ENCODE assay signal across 14 cellular contexts in the genomic region with DNA sequence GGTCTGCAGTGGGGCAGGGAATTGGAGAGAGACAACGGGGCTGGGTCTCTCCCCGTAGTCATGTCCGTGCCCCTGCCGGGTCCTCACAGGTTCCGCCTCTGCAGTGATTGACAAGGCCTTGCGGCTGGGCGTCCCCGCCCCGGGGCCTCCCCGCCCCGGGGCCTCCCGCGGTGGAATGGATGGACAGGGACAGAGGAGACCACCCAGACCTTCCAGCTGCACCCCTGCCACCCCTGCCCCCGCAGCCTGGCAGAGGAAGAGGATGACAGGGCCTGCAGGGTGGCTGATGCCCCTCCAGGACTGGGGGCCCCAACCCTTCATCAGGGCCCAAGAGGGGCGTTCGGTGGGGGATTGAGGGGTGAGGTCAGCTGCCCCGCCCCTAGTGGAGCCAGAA.
DNase-seq lines count a peak whose midpoint lies in the region; ATAC-seq, FAIRE-seq and TF ChIP-seq lines count a peak whose summit lies in the region.
"Had no signal": no experiment of that assay in that cellular context is flagged by ENCODE, and none has a peak within 500 bp of the region (broad histone marks: within the 10 kb centered on the region; RNA-seq: fewer than 3 reads in every experiment).

No MANE protein-coding gene starts in this region.

- no peak overlapping the region; the same call in none of the 2 replicates for H4K8ac ChIP-seq in H1 (ENCODE audit: extremely low read depth, insufficient read depth, low read length)

- H3K23ac ChIP-seq in H1 (ENCODE audit: insufficient read length): no peak overlapping the region

- H3K18ac ChIP-seq in H1 (ENCODE audit: extremely low read depth, low read length): peak overlapping the region; percentile 93

- H3K27ac Mint-ChIP-seq in osteocyte (ENCODE audit: unreplicated experiment) (peak overlapping the region; percentile 67), natural killer cell (no peak overlapping the region)
- H3K27ac Mint-ChIP-seq: immature natural killer cell had no signal

- peak overlapping the region; percentile 90 for H4K91ac ChIP-seq in H1 (replicated peaks; ENCODE audit: insufficient read length, low read length)

- no peak overlapping the region for H2AFZ ChIP-seq in H1 (ENCODE audit: low read length)
- H2AFZ ChIP-seq: GM23248 had no signal

- 0% methylated on average over 8 of the region's 17 CpGs; no CpG with 5 or more reads in 1 of the 2 experiments for WGBS in H1 (ENCODE audit: extremely low coverage in 1 of 2, insufficient coverage in 1 of 2, insufficient read length in 1 of 2, insufficient replicate concordance in 2 of 2, low coverage in 1 of 2, low lambda C conversion rate in 2 of 2, missing lambda C conversion rate in 1 of 2), 2 experiments

- ATAC-seq in natural killer cell: no peak

- no peaks in the 10 kb centered on the region for H3K79me1 ChIP-seq in H1 (ENCODE audit: low read depth, low read length)

- no peak overlapping the region for H2AK5ac ChIP-seq in H1 (ENCODE audit: low read depth, low read length)

- H3K27me3 Mint-ChIP-seq in osteocyte (ENCODE audit: unreplicated experiment) (no peaks in the 10 kb centered on the region), natural killer cell (ENCODE audit: low read depth in 2 of 2) (peaks cover 22 to 31% of the 10 kb centered on the region in 2 donors)

- H3K27me3 ChIP-seq in H1 (replicated peaks in 1 of 4; ENCODE audit: control insufficient read depth in 3 of 4, extremely low read depth in 1 of 4, insufficient read depth in 3 of 4, low read length in 3 of 4): peaks cover 17 to 37% (median 31%) of the 10 kb centered on the region in 4 experiments
- H3K27me3 ChIP-seq: tibial nerve had no signal

- peak overlapping the region; percentile 90; the same call in 1 of the 2 replicates for H2BK20ac ChIP-seq in H1 (ENCODE audit: low read length)

- no peaks in the 10 kb centered on the region; the same call in 1 of the 2 replicates for H3K23me2 ChIP-seq in H1 (ENCODE audit: low read depth, low read length)

- peak overlapping the region; percentile 74 for H3K56ac ChIP-seq in H1 (replicated peaks; ENCODE audit: insufficient read length, low read depth, low read length)

- H3K9me3 Mint-ChIP-seq in osteocyte (ENCODE audit: unreplicated experiment) (no peaks in the 10 kb centered on the region), natural killer cell (no peaks in the 10 kb centered on the region)

- TF ChIP-seq CTCF in H1 (IDR thresholded peaks at IDR 0.05; ENCODE audit: control extremely low read depth in 1 of 3, insufficient read depth in 1 of 3, low read depth in 1 of 3, low read length in 3 of 3) (no peak), osteocyte (IDR thresholded peaks at IDR 0.05) (no peak), natural killer cell (IDR thresholded peaks at IDR 0.05) (no peak)

- peak overlapping the region in 3 of 4 experiments; percentile 31 to 53 (median 50); a peak in 6 of 8 replicates for H3K4me3 ChIP-seq in H1 (ENCODE audit: extremely low read depth in 1 of 4, insufficient read depth in 2 of 4, low read depth in 3 of 4, low read length in 4 of 4)
- H3K4me3 ChIP-seq: esophagus squamous epithelium, GM23248, skin epidermis, tibial nerve had no signal

- H3K14ac ChIP-seq in H1 (ENCODE audit: insufficient read length): no peak overlapping the region

- H3K36me3 ChIP-seq in H1 (ENCODE audit: control insufficient read depth in 2 of 4, insufficient read depth in 4 of 4, low read length in 3 of 4): no peaks in the 10 kb centered on the region
- H3K36me3 ChIP-seq: esophagus squamous epithelium, tibial nerve had no signal

- H2BK15ac ChIP-seq in H1 (ENCODE audit: low read length): no peak overlapping the region

- intact Hi-C loops in natural killer cell (cut with micrococcal nuclease): no loop called here

- no peak for TF ChIP-seq POLR2A in H1 (IDR thresholded peaks at IDR 0.05; ENCODE audit: control extremely low read depth in 1 of 2, low read depth in 2 of 2, low read length in 2 of 2)

- peaks cover 8 to 17% of the 10 kb centered on the region in 2 experiments for H4K20me1 ChIP-seq in H1 (replicated peaks in 1 of 2; ENCODE audit: control insufficient read depth in 1 of 2, insufficient read depth in 2 of 2, low read length in 2 of 2)

- peak overlapping the region; percentile 61 for H2BK120ac ChIP-seq in H1 (replicated peaks; ENCODE audit: low read depth, low read length)

- H3K4me3 Mint-ChIP-seq in osteocyte (ENCODE audit: unreplicated experiment) (no peak overlapping the region), natural killer cell (no peak overlapping the region)
- H3K4me3 Mint-ChIP-seq: immature natural killer cell had no signal

- peak overlapping the region; percentile 64 to 69 for H3K4me2 ChIP-seq in H1 (ENCODE audit: insufficient read depth in 1 of 2, low read depth in 2 of 2, low read length in 2 of 2)

- FAIRE-seq in H1 (lab: Jason Lieb, UNC): no peak

- DNase-seq in NCI-H2171 treated with DMSO at 0.1 percent for 48 hours (lab: John Stamatoyannopoulos, UW) (peak; percentile 66), NCI-H2171 (lab: John Stamatoyannopoulos, UW) (no peak), NAMALWA (ENCODE audit: low spot score) (peak; percentile 59), H1 (ENCODE audit: low read depth in 1 of 2, low spot score in 2 of 2) (peak in 1 of 2 experiments; percentile 87), osteocyte (ENCODE audit: extremely low spot score, unreplicated experiment) (no peak), natural killer cell (no peak), NCI-H2107 (lab: John Stamatoyannopoulos, UW) (no peak)
- no peak for DNase-seq in activated CD8-positive, alpha-beta memory T cell treated with anti-CD3 and anti-CD28 coated beads, Interleukin-2, amount 50 U/mL, for 48 hours
- DNase-seq: activated effector memory CD4-positive, alpha-beta T cell treated with anti-CD3 and anti-CD28 coated beads, Interleukin-2, amount 50 U/mL, for 16 hours; esophagus squamous epithelium; immature natural killer cell had no signal

- H3K36me3 Mint-ChIP-seq in osteocyte (ENCODE audit: unreplicated experiment) (no peaks in the 10 kb centered on the region), natural killer cell (no peaks in the 10 kb centered on the region)
- H3K36me3 Mint-ChIP-seq: immature natural killer cell had no signal

- H3K79me2 ChIP-seq in H1 (ENCODE audit: control insufficient read depth in 1 of 2, insufficient read depth in 2 of 2, low read length in 2 of 2): no peaks in the 10 kb centered on the region

- no peak for TF ChIP-seq EP300 in H1 (IDR thresholded peaks at IDR 0.05; ENCODE audit: borderline replicate concordance in 1 of 2, low read depth in 2 of 2, low read length in 2 of 2)

- H3K4me1 ChIP-seq in H1 (replicated peaks in 1 of 4; ENCODE audit: control insufficient read depth in 3 of 4, insufficient read depth in 4 of 4, low read length in 3 of 4): peaks cover 4 to 38% (median 31%) of the 10 kb centered on the region in 4 experiments

- H4K5ac ChIP-seq in H1 (ENCODE audit: insufficient read length, low read depth, low read length): peak overlapping the region; percentile 74

- peaks cover 0 to 8% of the 10 kb centered on the region in 2 experiments; a peak in 1 of 4 replicates for H3K9me3 ChIP-seq in H1 (ENCODE audit: insufficient read depth in 2 of 2, low read depth in 1 of 2, low read length in 1 of 2)
- H3K9me3 ChIP-seq: esophagus squamous epithelium had no signal

- H3K27ac ChIP-seq in H1 (ENCODE audit: low read depth, low read length): peak overlapping the region; percentile 40; the same call in 1 of the 2 replicates
- H3K27ac ChIP-seq: esophagus squamous epithelium, GM23248, skin epidermis had no signal

- peak overlapping the region; percentile 90; the same call in 1 of the 2 replicates for H2BK5ac ChIP-seq in H1 (ENCODE audit: low read depth, low read length)

- H2BK12ac ChIP-seq in H1 (ENCODE audit: low read depth, low read length): no peak overlapping the region

- H3K9ac ChIP-seq in H1 (replicated peaks in 1 of 4; ENCODE audit: extremely low read depth in 1 of 4, low read depth in 3 of 4, low read length in 3 of 4): no peak overlapping the region
- H3K9ac ChIP-seq: GM23248 had no signal

- CTCF ChIA-PET in H1 (lab: Charles Lee; ENCODE audit: partially characterized antibody): interaction anchor here (0.7 to 1.9 kb wide), 13 partner anchors 10 to 213 kb away, joined by 3 to 8 read pairs (median 4); no protein-coding TSS in a partner anchor

- H3K4ac ChIP-seq in H1 (replicated peaks; ENCODE audit: insufficient read length, low read depth, low read length): peak overlapping the region; percentile 32

- POLR2A ChIA-PET in H1 (lab: Charles Lee; ENCODE audit: partially characterized antibody): interaction anchor here (0.9 to 1.4 kb wide), 3 partner anchors 13 to 42 kb away, joined by 3 to 4 read pairs (median 3); no protein-coding TSS in a partner anchor

- H3K4me1 Mint-ChIP-seq in osteocyte (ENCODE audit: unreplicated experiment) (peaks cover 51% of the 10 kb centered on the region), natural killer cell (peaks cover 0 to 16% of the 10 kb centered on the region in 2 donors)

- no peak for TF ChIP-seq RAD21 in H1 (IDR thresholded peaks at IDR 0.05 in 1 of 2, conservative IDR thresholded peaks at IDR 0.05 in 1 of 2; ENCODE audit: low read depth in 2 of 2, low read length in 2 of 2)

TF ChIP-seq in H1, 55 proteins besides CTCF, POLR2A, EP300 and RAD21:
- TF ChIP-seq KDM4A (IDR thresholded peaks at IDR 0.05; ENCODE audit: low read depth, low read length, severe bottlenecking) (peak; percentile 28), CREB1 (IDR thresholded peaks at IDR 0.05) (0 out of 2 replicates have a peak, but pooled peaks have one; percentile 3), TCF12 (IDR thresholded peaks at IDR 0.05; ENCODE audit: low read depth, low read length) (no peak), HDAC2 (IDR thresholded peaks at IDR 0.05; ENCODE audit: borderline replicate concordance in 1 of 2, low read depth in 2 of 2, low read length in 2 of 2) (0 out of 4 replicates have a peak, but pooled peaks of 1 of the 2 experiments have one; percentile 1), BACH1 (IDR thresholded peaks at IDR 0.05; ENCODE audit: low read length) (no peak), NRF1 (IDR thresholded peaks at IDR 0.05; ENCODE audit: low read depth, low read length) (no peak), CHD1 (IDR thresholded peaks at IDR 0.05; ENCODE audit: low read depth, low read length) (no peak)

Comparison
In these comparisons a context has a peak if more than half of its experiments do, and no peak if none do; other contexts are left out.
1. DNase-seq: peak in NCI-H2171 treated with DMSO at 0.1 percent for 48 hours (single experiment) and NAMALWA (single experiment); none in NCI-H2171 (single experiment), osteocyte (single experiment), natural killer cell (single experiment), activated CD8-positive, alpha-beta memory T cell treated with anti-CD3 and anti-CD28 coated beads, Interleukin-2, amount 50 U/mL, for 48 hours (single experiment) and NCI-H2107 (single experiment).